ENCODE assay signal across 1 cellular context in the genomic region with DNA sequence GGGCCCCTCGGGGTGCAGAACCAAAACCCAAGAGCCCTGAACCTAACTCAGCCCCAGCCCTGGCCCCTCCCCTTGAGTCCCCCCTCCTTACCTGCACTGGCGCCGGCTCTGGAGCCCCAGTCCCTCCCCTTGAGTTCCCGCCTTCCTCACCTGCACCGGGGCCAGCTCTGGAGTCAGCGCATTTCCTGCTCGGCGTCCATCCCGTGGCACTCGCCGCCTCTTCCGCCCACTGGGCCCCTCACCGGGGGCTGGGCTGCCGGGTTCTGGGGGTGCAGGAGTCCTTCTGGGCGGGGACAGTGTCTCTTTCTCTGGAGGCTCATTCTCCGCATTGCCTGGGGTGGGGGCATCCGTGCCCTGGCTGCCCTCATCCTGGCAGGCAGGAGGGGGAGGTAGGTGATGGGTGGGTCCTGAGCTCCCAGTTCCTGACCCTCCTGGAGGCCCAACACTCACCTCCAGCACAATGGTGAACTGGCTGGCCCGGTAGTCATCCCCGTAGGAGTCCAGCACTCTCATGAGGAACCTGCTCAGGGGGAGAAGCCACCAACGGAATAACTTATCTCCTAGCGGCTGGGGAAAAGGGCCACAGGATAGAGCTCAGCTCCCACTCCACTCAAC.
TF ChIP-seq lines count a peak whose summit lies in the region.

No MANE protein-coding gene starts in this region.

TF ChIP-seq in GM23338, 12 proteins besides CTCF, POLR2A, EP300 and RAD21 (continued from another document):
- TF ChIP-seq, protein P1, sequence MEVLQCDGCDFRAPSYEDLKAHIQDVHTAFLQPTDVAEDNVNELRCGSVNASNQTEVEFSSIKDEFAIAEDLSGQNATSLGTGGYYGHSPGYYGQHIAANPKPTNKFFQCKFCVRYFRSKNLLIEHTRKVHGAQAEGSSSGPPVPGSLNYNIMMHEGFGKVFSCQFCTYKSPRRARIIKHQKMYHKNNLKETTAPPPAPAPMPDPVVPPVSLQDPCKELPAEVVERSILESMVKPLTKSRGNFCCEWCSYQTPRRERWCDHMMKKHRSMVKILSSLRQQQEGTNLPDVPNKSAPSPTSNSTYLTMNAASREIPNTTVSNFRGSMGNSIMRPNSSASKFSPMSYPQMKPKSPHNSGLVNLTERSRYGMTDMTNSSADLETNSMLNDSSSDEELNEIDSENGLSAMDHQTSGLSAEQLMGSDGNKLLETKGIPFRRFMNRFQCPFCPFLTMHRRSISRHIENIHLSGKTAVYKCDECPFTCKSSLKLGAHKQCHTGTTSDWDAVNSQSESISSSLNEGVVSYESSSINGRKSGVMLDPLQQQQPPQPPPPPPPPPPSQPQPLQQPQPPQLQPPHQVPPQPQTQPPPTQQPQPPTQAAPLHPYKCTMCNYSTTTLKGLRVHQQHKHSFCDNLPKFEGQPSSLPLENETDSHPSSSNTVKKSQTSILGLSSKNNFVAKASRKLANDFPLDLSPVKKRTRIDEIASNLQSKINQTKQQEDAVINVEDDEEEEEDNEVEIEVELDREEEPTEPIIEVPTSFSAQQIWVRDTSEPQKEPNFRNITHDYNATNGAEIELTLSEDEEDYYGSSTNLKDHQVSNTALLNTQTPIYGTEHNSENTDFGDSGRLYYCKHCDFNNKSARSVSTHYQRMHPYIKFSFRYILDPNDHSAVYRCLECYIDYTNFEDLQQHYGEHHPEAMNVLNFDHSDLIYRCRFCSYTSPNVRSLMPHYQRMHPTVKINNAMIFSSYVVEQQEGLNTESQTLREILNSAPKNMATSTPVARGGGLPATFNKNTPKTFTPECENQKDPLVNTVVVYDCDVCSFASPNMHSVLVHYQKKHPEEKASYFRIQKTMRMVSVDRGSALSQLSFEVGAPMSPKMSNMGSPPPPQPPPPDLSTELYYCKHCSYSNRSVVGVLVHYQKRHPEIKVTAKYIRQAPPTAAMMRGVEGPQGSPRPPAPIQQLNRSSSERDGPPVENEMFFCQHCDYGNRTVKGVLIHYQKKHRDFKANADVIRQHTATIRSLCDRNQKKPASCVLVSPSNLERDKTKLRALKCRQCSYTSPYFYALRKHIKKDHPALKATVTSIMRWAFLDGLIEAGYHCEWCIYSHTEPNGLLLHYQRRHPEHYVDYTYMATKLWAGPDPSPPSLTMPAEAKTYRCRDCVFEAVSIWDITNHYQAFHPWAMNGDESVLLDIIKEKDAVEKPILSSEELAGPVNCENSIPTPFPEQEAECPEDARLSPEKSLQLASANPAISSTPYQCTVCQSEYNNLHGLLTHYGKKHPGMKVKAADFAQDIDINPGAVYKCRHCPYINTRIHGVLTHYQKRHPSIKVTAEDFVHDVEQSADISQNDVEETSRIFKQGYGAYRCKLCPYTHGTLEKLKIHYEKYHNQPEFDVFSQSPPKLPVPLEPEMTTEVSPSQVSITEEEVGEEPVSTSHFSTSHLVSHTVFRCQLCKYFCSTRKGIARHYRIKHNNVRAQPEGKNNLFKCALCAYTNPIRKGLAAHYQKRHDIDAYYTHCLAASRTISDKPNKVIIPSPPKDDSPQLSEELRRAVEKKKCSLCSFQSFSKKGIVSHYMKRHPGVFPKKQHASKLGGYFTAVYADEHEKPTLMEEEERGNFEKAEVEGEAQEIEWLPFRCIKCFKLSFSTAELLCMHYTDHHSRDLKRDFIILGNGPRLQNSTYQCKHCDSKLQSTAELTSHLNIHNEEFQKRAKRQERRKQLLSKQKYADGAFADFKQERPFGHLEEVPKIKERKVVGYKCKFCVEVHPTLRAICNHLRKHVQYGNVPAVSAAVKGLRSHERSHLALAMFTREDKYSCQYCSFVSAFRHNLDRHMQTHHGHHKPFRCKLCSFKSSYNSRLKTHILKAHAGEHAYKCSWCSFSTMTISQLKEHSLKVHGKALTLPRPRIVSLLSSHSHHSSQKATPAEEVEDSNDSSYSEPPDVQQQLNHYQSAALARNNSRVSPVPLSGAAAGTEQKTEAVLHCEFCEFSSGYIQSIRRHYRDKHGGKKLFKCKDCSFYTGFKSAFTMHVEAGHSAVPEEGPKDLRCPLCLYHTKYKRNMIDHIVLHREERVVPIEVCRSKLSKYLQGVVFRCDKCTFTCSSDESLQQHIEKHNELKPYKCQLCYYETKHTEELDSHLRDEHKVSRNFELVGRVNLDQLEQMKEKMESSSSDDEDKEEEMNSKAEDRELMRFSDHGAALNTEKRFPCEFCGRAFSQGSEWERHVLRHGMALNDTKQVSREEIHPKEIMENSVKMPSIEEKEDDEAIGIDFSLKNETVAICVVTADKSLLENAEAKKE (CRISPR knock-in tag; IDR thresholded peaks at IDR 0.05) = no peak
- TF ChIP-seq CREB1 (CRISPR knock-in tag; IDR thresholded peaks at IDR 0.05; ENCODE audit: low read depth) = no peak
